In the genomic region with DNA sequence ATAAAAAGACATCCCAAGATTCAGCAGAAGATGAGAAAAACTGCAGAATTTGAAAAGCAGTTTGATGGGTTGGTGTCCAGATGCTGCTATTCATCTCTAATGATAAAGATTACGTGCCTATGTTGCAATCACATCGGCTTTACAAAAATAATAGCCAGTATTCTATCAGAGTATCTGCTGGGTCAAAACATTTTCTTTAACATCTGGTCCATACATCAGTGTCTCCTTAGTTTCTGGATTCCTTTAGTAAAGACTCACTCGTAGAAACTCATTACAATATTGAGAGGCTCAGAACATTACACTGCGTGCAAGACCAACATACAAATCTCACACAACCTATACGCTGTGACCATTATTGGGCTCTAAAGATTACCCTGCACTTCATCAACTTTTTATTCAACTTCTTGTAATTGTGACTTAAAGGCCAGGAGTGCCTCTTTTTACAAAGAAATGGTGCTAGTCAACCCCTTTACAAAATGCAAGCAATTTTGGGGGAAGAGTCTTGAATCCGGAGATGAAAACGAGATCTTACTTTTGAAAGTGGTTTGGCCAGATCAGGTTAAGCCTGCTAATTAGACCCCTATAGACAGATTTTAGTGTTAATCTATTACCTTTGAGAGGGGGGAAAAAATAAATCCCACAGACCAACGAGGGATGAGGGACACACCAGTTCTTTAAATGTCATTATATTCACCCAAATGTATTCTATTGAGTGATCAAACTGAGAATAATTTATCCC, we compare ENCODE assay signal across 8 cellular contexts. TPM values are rescaled to one million over a fixed set of nuclear protein-coding genes. Genes with fewer than 3 reads are reported as not detected.
DNase-seq lines count a peak whose midpoint lies in the region; ATAC-seq and TF ChIP-seq lines count a peak whose summit lies in the region.

No MANE protein-coding gene starts in this region.

- peaks cover 26 to 60% of the 10 kb centered on the region in 2 donors for H3K36me3 Mint-ChIP-seq in activated T-cell treated with anti-CD3 and anti-CD28 coated beads, Interleukin-2, amount 50 U/mL, for 72 hours (ENCODE audit: insufficient read depth in 2 of 2)
- H3K36me3 Mint-ChIP-seq in activated naive CD8-positive, alpha-beta T cell = peaks cover 36% of the 10 kb centered on the region
- peaks cover 29% of the 10 kb centered on the region for H3K36me3 Mint-ChIP-seq in type B pancreatic cell

- no peak for TF ChIP-seq CTCF in kidney epithelial cell (IDR thresholded peaks at IDR 0.05; ENCODE audit: insufficient read depth, low read length, poor library complexity, severe bottlenecking)
- no peak for TF ChIP-seq CTCF in type B pancreatic cell (conservative IDR thresholded peaks at IDR 0.05)

- H3K27ac Mint-ChIP-seq in activated T-cell treated with anti-CD3 and anti-CD28 coated beads, Interleukin-2, amount 50 U/mL, for 72 hours = peak overlapping the region; percentile 100
- peak overlapping the region; percentile 100 for H3K27ac Mint-ChIP-seq in activated naive CD8-positive, alpha-beta T cell
- peak overlapping the region; percentile 100 for H3K27ac Mint-ChIP-seq in type B pancreatic cell

- no peaks in the 10 kb centered on the region for H3K9me3 Mint-ChIP-seq in activated T-cell treated with anti-CD3 and anti-CD28 coated beads, Interleukin-2, amount 50 U/mL, for 72 hours
- peaks cover 4% of the 10 kb centered on the region for H3K9me3 Mint-ChIP-seq in activated naive CD8-positive, alpha-beta T cell (ENCODE audit: low read depth)
- H3K9me3 Mint-ChIP-seq in type B pancreatic cell = peaks cover 4% of the 10 kb centered on the region

- DNase-seq in activated T-cell treated with anti-CD3 and anti-CD28 coated beads, Interleukin-2, amount 50 U/mL, for 72 hours = no peak
- DNase-seq in activated T-cell treated with anti-CD3 and anti-CD28 coated beads, Interleukin-2, amount 50 U/mL, for 1 hour = no peak
- DNase-seq in kidney epithelial cell (ENCODE audit: low read depth) = no peak
- DNase-seq in type B pancreatic cell (ENCODE audit: extremely low spot score, unreplicated experiment) = no peak
- no peak for DNase-seq in DMS153 treated with DMSO at 0.1 percent for 48 hours (lab: John Stamatoyannopoulos, UW; ENCODE audit: unreplicated experiment)

- peaks cover 65% of the 10 kb centered on the region for H3K4me1 Mint-ChIP-seq in activated T-cell treated with anti-CD3 and anti-CD28 coated beads, Interleukin-2, amount 50 U/mL, for 72 hours (ENCODE audit: low read depth)
- H3K4me1 Mint-ChIP-seq in activated naive CD8-positive, alpha-beta T cell (ENCODE audit: low read depth) = peaks cover 50% of the 10 kb centered on the region
- H3K4me1 Mint-ChIP-seq in type B pancreatic cell (ENCODE audit: unreplicated experiment) = peaks cover 49% of the 10 kb centered on the region

- peaks cover 3% of the 10 kb centered on the region for H3K27me3 Mint-ChIP-seq in activated T-cell treated with anti-CD3 and anti-CD28 coated beads, Interleukin-2, amount 50 U/mL, for 72 hours (ENCODE audit: low read depth)
- H3K27me3 Mint-ChIP-seq in activated naive CD8-positive, alpha-beta T cell = no peaks in the 10 kb centered on the region
- peaks cover 8% of the 10 kb centered on the region for H3K27me3 Mint-ChIP-seq in type B pancreatic cell

- peak overlapping the region; percentile 94 to 97 for H3K4me3 Mint-ChIP-seq in activated T-cell treated with anti-CD3 and anti-CD28 coated beads, Interleukin-2, amount 50 U/mL, for 72 hours
- peak overlapping the region; percentile 99 for H3K4me3 Mint-ChIP-seq in activated naive CD8-positive, alpha-beta T cell
- peak overlapping the region; percentile 100 for H3K4me3 Mint-ChIP-seq in type B pancreatic cell

- ATAC-seq in activated T-cell treated with anti-CD3 and anti-CD28 coated beads, Interleukin-2, amount 50 U/mL, for 72 hours (replicated peaks in 1 of 2) = no peak
- ATAC-seq in HG03460 (IDR thresholded peaks at IDR 0.05; ENCODE audit: unreplicated experiment) (no peak), HG02973 (IDR thresholded peaks at IDR 0.05; ENCODE audit: unreplicated experiment) (no peak)

- peak overlapping the region; percentile 98 for H3K4me3 ChIP-seq in kidney epithelial cell (ENCODE audit: low read depth, low read length)

- no peaks in the 10 kb centered on the region for H3K36me3 ChIP-seq in kidney epithelial cell (ENCODE audit: control insufficient read depth, insufficient read depth, low read length)

- H3K27me3 ChIP-seq in kidney epithelial cell (ENCODE audit: control insufficient read depth, insufficient read depth, low read length) = no peaks in the 10 kb centered on the region

RNA-seq across cellular contexts. Expression of a gene that starts 2.9 kb away (rescaled TPM):
- 100 to 1,000 TPM; 215 to 233 TPM for total RNA-seq in activated T-cell treated with anti-CD3 and anti-CD28 coated beads, Interleukin-2, amount 50 U/mL, for 72 hours
- total RNA-seq in kidney epithelial cell = 142 and 154 TPM in 2 replicates
- total RNA-seq in type B pancreatic cell (ENCODE audit: low replicate concordance) = 136 and 205 TPM in 2 replicates
